1 cellular context compared by ENCODE assay signal in genomic region chr2:167940361-167940744, GRCh38.
TF ChIP-seq lines count a peak whose summit lies in the region.

No MANE protein-coding gene starts in this region.

TF ChIP-seq in K562, 482 proteins besides CTCF, POLR2A, EP300 and RAD21:
- TF ChIP-seq CSDE1 (IDR thresholded peaks at IDR 0.05): no peak
- TF ChIP-seq TBL1XR1 (IDR thresholded peaks at IDR 0.05; ENCODE audit: low read length in 2 of 2): peak in 1 of 2 experiments; percentile 45; a peak in 1 of 4 replicates
- no peak for TF ChIP-seq ZNF197 (CRISPR knock-in tag; IDR thresholded peaks at IDR 0.05; ENCODE audit: low read depth)
- TF ChIP-seq SMAD3 (CRISPR knock-in tag; conservative IDR thresholded peaks at IDR 0.05): 0 out of 2 replicates have a peak, but pooled peaks have one; percentile 44
- no peak for TF ChIP-seq ZFP30 (CRISPR knock-in tag; IDR thresholded peaks at IDR 0.05; ENCODE audit: borderline replicate concordance)
- TF ChIP-seq HNRNPL (IDR thresholded peaks at IDR 0.05; ENCODE audit: low read depth, low read length): peak; percentile 41; the same call in 1 of the 2 replicates
- no peak for TF ChIP-seq ZNF431 (CRISPR knock-in tag; IDR thresholded peaks at IDR 0.05)
- TF ChIP-seq SIN3A (IDR thresholded peaks at IDR 0.05; ENCODE audit: borderline replicate concordance in 2 of 2, control insufficient read depth in 1 of 2, low read depth in 2 of 2, low read length in 2 of 2): 0 out of 4 replicates have a peak, but pooled peaks of 1 of the 2 experiments have one; percentile 60
- peak; percentile 13 for TF ChIP-seq RBM39 (optimal IDR thresholded peaks at IDR 0.05; ENCODE audit: low read depth, low read length)
TF ChIP-seq in K562: peak in this region for 5.
